In the genomic region with DNA sequence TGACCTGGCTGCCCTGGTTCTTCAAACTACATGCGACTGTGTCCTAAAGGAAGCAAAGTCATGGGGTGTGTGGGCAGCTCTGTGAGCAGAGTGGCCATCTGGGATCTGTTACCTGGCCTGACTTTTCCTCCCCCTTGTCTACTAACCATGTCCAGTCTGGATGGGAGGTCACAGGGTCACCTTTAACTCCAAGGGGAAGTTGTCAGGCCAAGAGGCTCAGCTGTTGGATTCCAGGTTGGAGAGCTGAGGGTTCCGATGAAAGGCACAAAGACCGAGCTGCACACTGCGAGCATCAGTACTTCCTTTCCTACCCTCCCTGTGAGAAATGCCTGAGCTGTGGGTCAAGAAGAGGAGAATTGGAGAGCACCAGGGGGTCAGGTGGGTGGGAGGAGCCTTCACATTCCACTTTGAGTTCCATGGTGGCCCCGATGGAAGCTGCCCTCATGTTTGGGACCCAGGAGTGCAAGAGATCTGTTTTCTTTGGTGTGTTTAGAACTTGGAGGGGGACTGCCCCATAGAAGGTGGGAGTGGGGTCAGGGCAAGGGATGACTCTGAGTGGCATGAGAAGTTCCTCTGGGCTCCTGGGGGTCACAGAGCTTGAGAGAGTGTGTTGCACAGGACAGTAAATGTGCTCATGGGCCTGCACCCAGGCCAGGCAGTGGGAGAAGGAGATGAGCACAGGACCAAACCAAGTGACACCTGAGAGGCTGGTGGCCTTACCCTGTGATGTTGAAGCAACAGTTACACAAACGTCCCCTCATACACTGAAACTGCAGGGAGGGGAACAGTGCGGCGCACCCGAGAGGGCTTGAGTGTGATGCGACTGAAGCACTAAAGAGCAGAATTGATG, we compare ENCODE assay signal across 20 cellular contexts. TPM values are rescaled to one million over a fixed set of nuclear protein-coding genes. Genes with fewer than 3 reads are reported as not detected.
DNase-seq lines count a peak whose midpoint lies in the region; ATAC-seq, FAIRE-seq and TF ChIP-seq lines count a peak whose summit lies in the region.
"Had no signal": no experiment of that assay in that cellular context is flagged by ENCODE, and none has a peak within 500 bp of the region (broad histone marks: within the 10 kb centered on the region; RNA-seq: fewer than 3 reads in every experiment).

No MANE protein-coding gene starts in this region.

- BruUV-seq in HepG2 (replicated peaks; lab: Mats Ljungman, UMichigan) = no TSS peak

- no peak for FAIRE-seq in HepG2 (lab: Jason Lieb, UNC)

- H3K9me3 ChIP-seq in right lobe of liver (no peaks in the 10 kb centered on the region), HepG2 (ENCODE audit: low read length) (no peaks in the 10 kb centered on the region), aorta (ENCODE audit: control insufficient read depth, low read length) (no peaks in the 10 kb centered on the region)
- H3K9me3 ChIP-seq: BE2C had no signal

- no peaks in the 10 kb centered on the region for H3K36me3 Mint-ChIP-seq in activated CD4-positive, alpha-beta T cell treated with anti-CD3 and anti-CD28 coated beads, Interleukin-2, amount 10 ng/mL, durations not matched to agents 24 days and 14 days (ENCODE audit: low read depth)
- H3K36me3 Mint-ChIP-seq in osteocyte (ENCODE audit: unreplicated experiment) = peaks cover 6% of the 10 kb centered on the region
- H3K36me3 Mint-ChIP-seq in CD14-positive monocyte = peaks cover 0 to 3% of the 10 kb centered on the region in 2 donors
- H3K36me3 Mint-ChIP-seq: CD8-positive, alpha-beta T cell had no signal

- CTCF ChIA-PET in HepG2 (lab: Yijun Ruan, JAX; ENCODE audit: low intra/inter-chr PET ratio, low total read pairs) = no interaction called here

- POLR2A ChIA-PET in HepG2 (lab: Yijun Ruan, JAX) = no interaction called here

- TF ChIP-seq POLR2A in right lobe of liver (IDR thresholded peaks at IDR 0.05) = no peak
- no peak for TF ChIP-seq POLR2A in HepG2 (IDR thresholded peaks at IDR 0.05; ENCODE audit: insufficient read depth in 1 of 2, low read depth in 2 of 2, low read length in 2 of 2)

- no peaks in the 10 kb centered on the region for H3K4me1 Mint-ChIP-seq in activated CD4-positive, alpha-beta T cell treated with anti-CD3 and anti-CD28 coated beads, Interleukin-2, amount 10 ng/mL, durations not matched to agents 24 days and 14 days
- no peaks in the 10 kb centered on the region for H3K4me1 Mint-ChIP-seq in osteocyte (ENCODE audit: unreplicated experiment)
- H3K4me1 Mint-ChIP-seq in CD14-positive monocyte = peaks cover 14% of the 10 kb centered on the region

- no peak overlapping the region for H2AFZ ChIP-seq in HepG2 (ENCODE audit: low read length)

- H3K4me1 ChIP-seq in right lobe of liver = no peaks in the 10 kb centered on the region
- peaks cover 12% of the 10 kb centered on the region for H3K4me1 ChIP-seq in HepG2 (ENCODE audit: insufficient read depth, low read length)
- H3K4me1 ChIP-seq in aorta (ENCODE audit: control insufficient read depth in 1 of 2, insufficient read depth in 2 of 2, low read length in 2 of 2) = no peaks in the 10 kb centered on the region
- H3K4me1 ChIP-seq: BE2C had no signal

- ATAC-seq in right lobe of liver = no peak
- ATAC-seq in HepG2 = no peak
- peak; percentile 24 for ATAC-seq in aorta (ENCODE audit: low FRiP score)
- ATAC-seq: CD8-positive, alpha-beta T cell; K562 had no signal

- H3K79me2 ChIP-seq in HepG2 (ENCODE audit: insufficient read depth, low read length) = peaks cover 13% of the 10 kb centered on the region

- TF ChIP-seq RAD21 in HepG2 (CRISPR knock-in tag; IDR thresholded peaks at IDR 0.05) = no peak

- TF ChIP-seq EP300 in HepG2 (IDR thresholded peaks at IDR 0.05; ENCODE audit: low read depth in 2 of 2, low read length in 2 of 2) (no peak), HepG2 (CRISPR knock-in tag; IDR thresholded peaks at IDR 0.05; ENCODE audit: borderline replicate concordance) (no peak)

- no peak overlapping the region for H3K4me3 Mint-ChIP-seq in activated CD4-positive, alpha-beta T cell treated with anti-CD3 and anti-CD28 coated beads, Interleukin-2, amount 10 ng/mL, durations not matched to agents 24 days and 14 days
- H3K4me3 Mint-ChIP-seq in osteocyte (ENCODE audit: unreplicated experiment) (no peak overlapping the region), CD14-positive monocyte (no peak overlapping the region)
- H3K4me3 Mint-ChIP-seq: CD8-positive, alpha-beta T cell had no signal

- H4K20me1 ChIP-seq in HepG2 (ENCODE audit: insufficient read depth, low read length) = no peaks in the 10 kb centered on the region

- H3K27ac ChIP-seq in right lobe of liver = no peak overlapping the region
- H3K27ac ChIP-seq in HepG2 (ENCODE audit: extremely low read length, insufficient read depth, low read length) = no peak overlapping the region
- no peak overlapping the region for H3K27ac ChIP-seq in aorta (ENCODE audit: low read depth in 1 of 2, low read length in 2 of 2)
- H3K27ac ChIP-seq: 22Rv1 had no signal

- no peak overlapping the region for H3K4me2 ChIP-seq in HepG2 (ENCODE audit: low read depth, low read length)

- intact Hi-C loops in activated CD4-positive, alpha-beta T cell treated with anti-CD3 and anti-CD28 coated beads, Interleukin-2, amount 10 ng/mL, durations not matched to agents 24 days and 14 days (cut with micrococcal nuclease) = no loop called here
- intact Hi-C loops in right lobe of liver (cut with DNase I) (no loop called here), HepG2 (cut with micrococcal nuclease; ENCODE audit: unreplicated experiment) (no loop called here), aorta (cut with DNase I) (no loop called here), CD14-positive monocyte (cut with micrococcal nuclease) (no loop called here)

- H3K27ac Mint-ChIP-seq in activated CD4-positive, alpha-beta T cell treated with anti-CD3 and anti-CD28 coated beads, Interleukin-2, amount 10 ng/mL, durations not matched to agents 24 days and 14 days = no peak overlapping the region
- H3K27ac Mint-ChIP-seq in osteocyte (ENCODE audit: unreplicated experiment) = no peak overlapping the region
- no peak overlapping the region for H3K27ac Mint-ChIP-seq in CD14-positive monocyte
- H3K27ac Mint-ChIP-seq: CD8-positive, alpha-beta T cell had no signal

- in situ Hi-C loops in HepG2 (cut with HindIII; ENCODE audit: extremely low pct_ligation_motif_present, low pct_unique_long_range_greater_than_20kb) = no loop called here

- no peaks in the 10 kb centered on the region for H3K9me3 Mint-ChIP-seq in activated CD4-positive, alpha-beta T cell treated with anti-CD3 and anti-CD28 coated beads, Interleukin-2, amount 10 ng/mL, durations not matched to agents 24 days and 14 days
- peaks cover 4% of the 10 kb centered on the region for H3K9me3 Mint-ChIP-seq in osteocyte (ENCODE audit: unreplicated experiment)
- H3K9me3 Mint-ChIP-seq in CD14-positive monocyte = peaks cover 0 to 4% (median 2%) of the 10 kb centered on the region in 7 donors
- H3K9me3 Mint-ChIP-seq: CD8-positive, alpha-beta T cell had no signal

- peaks cover 16% of the 10 kb centered on the region for H3K27me3 Mint-ChIP-seq in activated CD4-positive, alpha-beta T cell treated with anti-CD3 and anti-CD28 coated beads, Interleukin-2, amount 10 ng/mL, durations not matched to agents 24 days and 14 days
- no peaks in the 10 kb centered on the region for H3K27me3 Mint-ChIP-seq in osteocyte (ENCODE audit: unreplicated experiment)
- H3K27me3 Mint-ChIP-seq in CD14-positive monocyte (ENCODE audit: low read depth in 3 of 3) = peaks cover 0 to 3% (median 2%) of the 10 kb centered on the region in 3 donors

- H3K27me3 ChIP-seq in right lobe of liver (no peaks in the 10 kb centered on the region), HepG2 (ENCODE audit: control insufficient read depth in 1 of 2, insufficient read depth in 2 of 2, low read length in 2 of 2) (no peaks in the 10 kb centered on the region), aorta (ENCODE audit: control insufficient read depth in 1 of 2, insufficient read depth in 2 of 2, low read length in 1 of 2) (no peaks in the 10 kb centered on the region)
- H3K27me3 ChIP-seq: BE2C had no signal

- H3K9ac ChIP-seq in HepG2 (ENCODE audit: insufficient read depth, low read depth, low read length) = no peak overlapping the region

- peak; percentile 40 for DNase-seq in activated CD4-positive, alpha-beta T cell treated with anti-CD3 and anti-CD28 coated beads, Interleukin-2, amount 10 ng/mL, durations not matched to agents 24 days and 14 days
- DNase-seq in activated CD4-positive, alpha-beta T cell treated with anti-CD3 and anti-CD28 coated beads, Interleukin-2, amount 50 U/mL, for 48 hours = no peak
- DNase-seq in right lobe of liver (peak in 2 of 3 donors; percentile 8 to 24), HepG2 (ENCODE audit: low spot score) (no peak), osteocyte (ENCODE audit: extremely low spot score, unreplicated experiment) (peak; percentile 68), aorta (peak in 1 of 2 donors; percentile 12), CD14-positive monocyte (ENCODE audit: low spot score) (no peak), DMS79 treated with DMSO at 0.1 percent for 48 hours (lab: John Stamatoyannopoulos, UW) (no peak)
- DNase-seq: BE2C; DMS79; HCEC 1CT; MV-4-11; NCI-H1417; NCI-H2029; NCI-H2171; NCI-H446 treated with DMSO at 0.1 percent for 48 hours; NK-92 treated with Interleukin-12 subunit alpha and Interleukin-12 subunit beta, amount 100 ng/mL, for 24 hours had no signal

- H3K36me3 ChIP-seq in right lobe of liver (no peaks in the 10 kb centered on the region), HepG2 (replicated peaks in 1 of 2; ENCODE audit: control insufficient read depth in 1 of 2, insufficient read depth in 2 of 2, low read length in 2 of 2) (peaks cover 6 to 10% of the 10 kb centered on the region in 2 experiments; a peak in 1 of 5 replicates), aorta (ENCODE audit: control insufficient read depth in 1 of 2, insufficient read depth in 2 of 2, low read length in 1 of 2) (no peaks in the 10 kb centered on the region)
- H3K36me3 ChIP-seq: BE2C had no signal

- TF ChIP-seq CTCF in right lobe of liver (IDR thresholded peaks at IDR 0.05) (no peak), HepG2 (CRISPR knock-in tag; IDR thresholded peaks at IDR 0.05) (no peak), osteocyte (IDR thresholded peaks at IDR 0.05) (no peak), CD14-positive monocyte (IDR thresholded peaks at IDR 0.05) (no peak)

- WGBS in right lobe of liver (ENCODE audit: insufficient coverage, low coverage, low lambda C conversion rate, missing lambda C conversion rate) = 83% methylated on average over 6 of the region's 10 CpGs
- WGBS in HepG2 (ENCODE audit: low lambda C conversion rate) = 94% methylated on average over 10 of the region's 10 CpGs
- 94 to 96% methylated on average over 10 of the region's 10 CpGs for WGBS in aorta, 2 donors

- H3K4me3 ChIP-seq in right lobe of liver = no peak overlapping the region
- no peak overlapping the region for H3K4me3 ChIP-seq in HepG2 (replicated peaks in 1 of 3; ENCODE audit: insufficient read depth in 1 of 3, low read depth in 2 of 3, low read length in 3 of 3)
- no peak overlapping the region for H3K4me3 ChIP-seq in aorta (ENCODE audit: low read length in 2 of 2)
- H3K4me3 ChIP-seq: K562 had no signal

RNA-seq across cellular contexts. Expression of a gene that starts 36.2 kb away (rescaled TPM):
- 3.3 and 3.7 TPM in 2 replicates for total RNA-seq in activated CD4-positive, alpha-beta T cell treated with anti-CD3 and anti-CD28 coated beads, Interleukin-2, amount 10 ng/mL, durations not matched to agents 24 days and 14 days
- 10 to 100 TPM; 15.0 to 29.6 (median 22.1) TPM for total RNA-seq in right lobe of liver
- 18.2 and 21.0 TPM in 2 replicates for total RNA-seq in HepG2 (2016; rRNA removed; fragmentation: Illumina TruSeq; extraction: Trizol)
- 9.3 and 11.0 TPM in 2 replicates for total RNA-seq in HepG2 (2016; cell fraction: cytosol; rRNA removed; fragmentation: Illumina TruSeq; extraction: Trizol; ENCODE audit: low read depth)
- 16.0 and 24.7 TPM in 2 replicates for total RNA-seq in HepG2 (2016; cell fraction: insoluble cytoplasmic fraction; rRNA removed; fragmentation: Illumina TruSeq; extraction: Trizol)
- 16.1 and 18.9 TPM in 2 replicates for total RNA-seq in HepG2 (2016; cell fraction: membrane; rRNA removed; fragmentation: Illumina TruSeq; extraction: Trizol)
- total RNA-seq in HepG2 (2016; cell fraction: nucleus; rRNA removed; fragmentation: Illumina TruSeq; extraction: Trizol) = 21.7 and 25.1 TPM in 2 replicates
- 27.7 and 35.5 TPM in 2 replicates for polyA plus RNA-seq in HepG2 (2011; rRNA removed)
- 11.1 and 23.9 TPM in 2 replicates for polyA plus RNA-seq in HepG2 (2011; cell fraction: cytosol; rRNA removed)
- 115 and 118 TPM in 2 replicates for polyA plus RNA-seq in HepG2 (2011; cell fraction: nucleus; rRNA removed)
- polyA plus RNA-seq in HepG2 (2012) = 37.4 and 43.4 TPM in 2 replicates
- 2.0 and 3.4 TPM in 2 replicates for polyA plus RNA-seq in HepG2 (2016; cell fraction: cytosol; fragmentation: Illumina TruSeq; extraction: Trizol; ENCODE audit: low read depth)
- 17.8 and 20.5 TPM in 2 replicates for polyA plus RNA-seq in HepG2 (2016; cell fraction: insoluble cytoplasmic fraction; fragmentation: Illumina TruSeq; extraction: Trizol; ENCODE audit: low read depth)
- polyA plus RNA-seq in HepG2 (2016; cell fraction: membrane; fragmentation: Illumina TruSeq; extraction: Trizol; ENCODE audit: low read depth) = 5.5 and 5.6 TPM in 2 replicates
- 51.0 and 56.7 TPM in 2 replicates for polyA plus RNA-seq in HepG2 (2016; cell fraction: nucleus; fragmentation: Illumina TruSeq; extraction: Trizol; ENCODE audit: insufficient read depth, low read depth)
- 4.5 and 52.2 TPM in 2 replicates for polyA minus RNA-seq in HepG2 (2011; rRNA and poly(A)+ RNA removed; ENCODE audit: low replicate concordance)
- 14.2 and 24.5 TPM in 2 replicates for polyA minus RNA-seq in HepG2 (2011; cell fraction: cytosol; rRNA and poly(A)+ RNA removed)
- 45.0 and 59.1 TPM in 2 replicates for polyA minus RNA-seq in HepG2 (2011; cell fraction: nucleus; rRNA and poly(A)+ RNA removed)
- 32.5 and 35.6 TPM in 2 replicates for total RNA-seq in osteocyte
- total RNA-seq in aorta = 10 to 100 TPM; 23.9 to 40.4 TPM
- 10 to 100 TPM; 10.3 to 28.2 TPM for polyA plus RNA-seq in aorta
- polyA plus RNA-seq in CD14-positive monocyte = 1 to 10 TPM in 1 of 2 donors, under 1 TPM in 1; 0.75 to 2.7 TPM

Comparison
In these comparisons a context has a peak if more than half of its experiments do, and no peak if none do; other contexts are left out.
1. DNase-seq: peak in activated CD4-positive, alpha-beta T cell treated with anti-CD3 and anti-CD28 coated beads, Interleukin-2, amount 10 ng/mL, durations not matched to agents 24 days and 14 days (single experiment), right lobe of liver (2 of 3) and osteocyte (single experiment); none in activated CD4-positive, alpha-beta T cell treated with anti-CD3 and anti-CD28 coated beads, Interleukin-2, amount 50 U/mL, for 48 hours (0 of 2), HepG2 (single experiment), CD14-positive monocyte (single experiment) and DMS79 treated with DMSO at 0.1 percent for 48 hours (single experiment).